ENCODE assay signal across 9 cellular contexts in the genomic region with DNA sequence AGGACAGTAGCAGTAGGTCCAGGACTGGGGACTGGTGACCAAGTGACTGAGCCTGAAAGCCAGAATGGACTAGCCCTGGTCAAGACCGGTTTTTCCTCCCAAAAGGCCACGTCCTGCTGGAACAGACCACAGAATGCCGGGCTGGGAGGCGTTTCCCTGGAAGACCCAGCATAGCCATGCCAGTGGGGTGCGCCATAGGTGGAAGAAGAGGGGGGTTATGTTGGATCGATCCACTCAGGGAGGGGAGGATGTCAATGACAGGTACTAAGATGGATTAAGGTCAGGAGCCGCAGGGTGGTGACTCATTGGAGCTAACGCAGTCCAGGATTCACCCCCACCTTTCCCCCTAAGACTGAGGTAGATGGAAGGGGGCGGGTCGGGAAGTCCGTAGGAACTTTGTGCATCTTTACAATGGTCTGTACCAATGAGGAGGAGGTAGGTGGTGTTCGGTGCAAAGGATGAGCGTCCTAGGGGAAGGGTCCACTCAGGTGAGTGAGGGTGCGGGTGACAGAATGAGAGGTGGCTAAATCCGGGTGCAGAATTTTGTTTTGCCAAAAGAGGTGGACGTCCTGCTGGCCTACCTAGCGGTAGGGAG. TPM values are rescaled to one million over a fixed set of nuclear protein-coding genes. Genes with fewer than 3 reads are reported as not detected.
DNase-seq lines count a peak whose midpoint lies in the region; ATAC-seq, FAIRE-seq and TF ChIP-seq lines count a peak whose summit lies in the region.
"Had no signal": no experiment of that assay in that cellular context is flagged by ENCODE, and none has a peak within 500 bp of the region (broad histone marks: within the 10 kb centered on the region; RNA-seq: fewer than 3 reads in every experiment).

No MANE protein-coding gene starts in this region.

- no peak for FAIRE-seq in GM12891 (lab: Jason Lieb, UNC)

- CTCF ChIA-PET in activated naive CD4-positive, alpha-beta T cell treated with anti-CD3 and anti-CD28 coated beads, Interleukin-2, amount 10 ng/mL, durations not matched to agents 7 days and 5 days (lab: Charles Lee), result interaction anchor here (1.7 kb wide), 1 partner anchor 30 kb away, joined by 4 read pairs; no protein-coding TSS in a partner anchor

- H3K27me3 Mint-ChIP-seq in activated naive CD4-positive, alpha-beta T cell treated with anti-CD3 and anti-CD28 coated beads, Interleukin-2, amount 10 ng/mL, durations not matched to agents 7 days and 5 days, result peaks cover 21% of the 10 kb centered on the region

- peaks cover 22% of the 10 kb centered on the region for H3K4me1 Mint-ChIP-seq in activated naive CD4-positive, alpha-beta T cell treated with anti-CD3 and anti-CD28 coated beads, Interleukin-2, amount 10 ng/mL, durations not matched to agents 7 days and 5 days

- no peak overlapping the region for H3K4me3 Mint-ChIP-seq in activated naive CD4-positive, alpha-beta T cell treated with anti-CD3 and anti-CD28 coated beads, Interleukin-2, amount 10 ng/mL, durations not matched to agents 7 days and 5 days

- DNase-seq in GM12891 (ENCODE audit: insufficient read length, low spot score) (no peak), NT2/D1 (ENCODE audit: low read depth, low spot score) (no peak), omental fat pad (ENCODE audit: low spot score) (no peak), NCI-H526 treated with DMSO at 0.1 percent for 48 hours (lab: John Stamatoyannopoulos, UW) (no peak), SW 1271 (lab: John Stamatoyannopoulos, UW) (no peak), GM13976 (ENCODE audit: low spot score) (no peak)
- no peak for DNase-seq in activated naive CD4-positive, alpha-beta T cell treated with anti-CD3 and anti-CD28 coated beads, Interleukin-2, amount 10 ng/mL, durations not matched to agents 7 days and 5 days
- DNase-seq: MM.1S had no signal

- in situ Hi-C loops in GM13976 (cut with MboI; ENCODE audit: low sequenced_read_pairs, unreplicated experiment), result no loop called here

- peaks cover 45% of the 10 kb centered on the region for H3K36me3 ChIP-seq in NT2/D1 (ENCODE audit: insufficient read depth, insufficient read length, low read length)

- H3K4me1 ChIP-seq in NT2/D1 (ENCODE audit: insufficient read depth, insufficient read length), result peaks cover 10% of the 10 kb centered on the region

- H3K9me3 ChIP-seq in NT2/D1 (ENCODE audit: insufficient read depth, low read length), result peaks cover 10% of the 10 kb centered on the region; the same call in 1 of the 2 replicates

- no peak for TF ChIP-seq CTCF in omental fat pad (IDR thresholded peaks at IDR 0.05)
- TF ChIP-seq CTCF in GM13976 (IDR thresholded peaks at IDR 0.05; ENCODE audit: borderline replicate concordance, control extremely low read depth, extremely low read depth, insufficient read depth, missing control alignments), result no peak

- TF ChIP-seq POLR2A in GM12891 (IDR thresholded peaks at IDR 0.05; ENCODE audit: low read depth, low read length), result peak; percentile 5; the same call in 1 of the 2 replicates

- H3K36me3 Mint-ChIP-seq in activated naive CD4-positive, alpha-beta T cell treated with anti-CD3 and anti-CD28 coated beads, Interleukin-2, amount 10 ng/mL, durations not matched to agents 7 days and 5 days, result peaks cover 31% of the 10 kb centered on the region

- H3K27me3 ChIP-seq in NT2/D1 (ENCODE audit: insufficient read depth, insufficient read length), result peaks cover 6% of the 10 kb centered on the region

- H3K27ac Mint-ChIP-seq in activated naive CD4-positive, alpha-beta T cell treated with anti-CD3 and anti-CD28 coated beads, Interleukin-2, amount 10 ng/mL, durations not matched to agents 7 days and 5 days, result no peak overlapping the region

- H3K9me3 Mint-ChIP-seq in activated naive CD4-positive, alpha-beta T cell treated with anti-CD3 and anti-CD28 coated beads, Interleukin-2, amount 10 ng/mL, durations not matched to agents 7 days and 5 days, result peaks cover 8% of the 10 kb centered on the region

- H3K4me3 ChIP-seq in NT2/D1 (ENCODE audit: insufficient read length, low read depth), result peak overlapping the region; percentile 24

- peak overlapping the region; percentile 77 for H3K9ac ChIP-seq in NT2/D1 (ENCODE audit: insufficient read length, low read depth)

- ATAC-seq in esophagus mucosa, result peak; percentile 66
- ATAC-seq in omental fat pad (ENCODE audit: low FRiP score), result peak; percentile 57

TF ChIP-seq in GM12891, 5 proteins besides CTCF, POLR2A, EP300 and RAD21:
- peak; percentile 75 for TF ChIP-seq POLR2AphosphoS5 (IDR thresholded peaks at IDR 0.05; ENCODE audit: low read depth, low read length)
- TF ChIP-seq POU2F2 (IDR thresholded peaks at IDR 0.05; ENCODE audit: low read depth, low read length), result no peak
TF ChIP-seq in GM12891: peak in this region for 1.

RNA-seq across cellular contexts. Expression of a gene that starts 21.0 kb away (rescaled TPM):
- 65.6 TPM for polyA plus RNA-seq in GM12891 (2012; ENCODE audit: low read depth, missing spikeins)
- total RNA-seq in esophagus mucosa (48.8 TPM), omental fat pad (100 to 1,000 TPM in 1 of 4 donors, 10 to 100 TPM in 3; 47.0 to 132 (median 68.7) TPM)

RNA-seq across cellular contexts. Expression of a gene that starts 30.0 kb away (rescaled TPM):
- polyA plus RNA-seq in GM12891 (2012; ENCODE audit: low read depth, missing spikeins), result 1.4 TPM
- total RNA-seq in esophagus mucosa (2.4 TPM), omental fat pad (1 to 10 TPM; 1.9 to 3.8 (median 2.9) TPM)

RNA-seq across cellular contexts. Expression of a gene that starts 31.4 kb away (rescaled TPM):
- 5.6 TPM for polyA plus RNA-seq in GM12891 (2012; ENCODE audit: low read depth, missing spikeins)
- total RNA-seq in esophagus mucosa (1.4 TPM), omental fat pad (1 to 10 TPM; 3.8 to 9.4 (median 7.0) TPM)

RNA-seq across cellular contexts. Expression of a gene that starts 56.4 kb away (rescaled TPM):
- polyA plus RNA-seq in GM12891 (2012; ENCODE audit: low read depth, missing spikeins), result 5.3 TPM
- total RNA-seq in esophagus mucosa (10.0 TPM), omental fat pad (10 to 100 TPM in 2 of 4 donors, 1 to 10 TPM in 2; 6.3 to 15.5 (median 11.1) TPM)
